ENCODE assay signal across 9 cellular contexts in genomic region chr1:39158330-39159086, GRCh38. TPM values are rescaled to one million over a fixed set of nuclear protein-coding genes. Genes with fewer than 3 reads are reported as not detected.
DNase-seq lines count a peak whose midpoint lies in the region; ATAC-seq, FAIRE-seq and TF ChIP-seq lines count a peak whose summit lies in the region.
"Had no signal": no experiment of that assay in that cellular context is flagged by ENCODE, and none has a peak within 500 bp of the region (broad histone marks: within the 10 kb centered on the region; RNA-seq: fewer than 3 reads in every experiment).

No MANE protein-coding gene starts in this region.

- peaks cover 11% of the 10 kb centered on the region for H3K27me3 Mint-ChIP-seq in glutamatergic neuron (ENCODE audit: unreplicated experiment)
- H3K27me3 Mint-ChIP-seq: activated T-helper 17 cell treated with anti-CD3 and anti-CD28 coated beads, Interleukin-2, amount 50 U/mL, for 72 hours had no signal

- H3K4me3 ChIP-seq in HEK293 (ENCODE audit: low read depth, low read length) = peak overlapping the region; percentile 42
- peak overlapping the region in 3 of 4 donors; percentile 14 to 46 (median 41) for H3K4me3 ChIP-seq in Peyer's patch
- peak overlapping the region; percentile 58 for H3K4me3 ChIP-seq in skeletal muscle satellite cell (ENCODE audit: low read length)

- no peaks in the 10 kb centered on the region for H3K36me3 Mint-ChIP-seq in glutamatergic neuron (ENCODE audit: unreplicated experiment)

- peak overlapping the region; percentile 51 for H3K9ac ChIP-seq in skeletal muscle satellite cell (ENCODE audit: low read depth, low read length)

- H3K9me3 Mint-ChIP-seq in glutamatergic neuron (ENCODE audit: unreplicated experiment) = peaks cover 10% of the 10 kb centered on the region
- H3K9me3 Mint-ChIP-seq: activated T-helper 17 cell treated with anti-CD3 and anti-CD28 coated beads, Interleukin-2, amount 50 U/mL, for 72 hours had no signal

- peak overlapping the region; percentile 99 for H3K4me3 Mint-ChIP-seq in glutamatergic neuron (ENCODE audit: unreplicated experiment)
- H3K4me3 Mint-ChIP-seq: activated T-helper 17 cell treated with anti-CD3 and anti-CD28 coated beads, Interleukin-2, amount 50 U/mL, for 72 hours had no signal

- H3K27ac Mint-ChIP-seq in glutamatergic neuron (ENCODE audit: unreplicated experiment) = peak overlapping the region; percentile 99
- H3K27ac Mint-ChIP-seq: activated T-helper 17 cell treated with anti-CD3 and anti-CD28 coated beads, Interleukin-2, amount 50 U/mL, for 72 hours had no signal

- CTCF ChIA-PET in HEK293 (lab: Yijun Ruan, JAX) = interaction anchor here (0.5 to 3.2 kb wide), 10 partner anchors 9 to 252 kb away, joined by 3 to 21 read pairs (median 4); no protein-coding TSS in a partner anchor

- 0 out of 2 replicates have a peak, but pooled peaks have one; percentile 13 for TF ChIP-seq CTCF in HEK293 (tag by site-specific recombination; IDR thresholded peaks at IDR 0.05)
- TF ChIP-seq CTCF in Peyer's patch (IDR thresholded peaks at IDR 0.05) = no peak
- TF ChIP-seq CTCF in glutamatergic neuron (IDR thresholded peaks at IDR 0.05; ENCODE audit: partially characterized antibody, unreplicated experiment) = no peak

- no peaks in the 10 kb centered on the region for H3K9me3 ChIP-seq in HEK293 (ENCODE audit: control insufficient read depth, insufficient read depth, low read depth, low read length)
- no peaks in the 10 kb centered on the region for H3K9me3 ChIP-seq in Peyer's patch
- H3K9me3 ChIP-seq in skeletal muscle satellite cell (replicated peaks; ENCODE audit: low read length) = no peaks in the 10 kb centered on the region

- ATAC-seq in Right ventricle myocardium inferior (no peak), GM18502 (IDR thresholded peaks at IDR 0.05; ENCODE audit: poor library complexity, unreplicated experiment) (no peak)
- ATAC-seq: activated T-helper 17 cell treated with anti-CD3 and anti-CD28 coated beads, Interleukin-2, amount 50 U/mL, for 72 hours had no signal

- H3K27ac ChIP-seq in HEK293 (ENCODE audit: extremely low read depth, low read depth, low read length) (no peak overlapping the region), Peyer's patch (peak overlapping the region in 3 of 4 donors; percentile 74 to 87 (median 84))

- no peak for FAIRE-seq in HTR-8/SVneo (lab: Jason Lieb, UNC)

- H3K27me3 ChIP-seq in Peyer's patch (no peaks in the 10 kb centered on the region), skeletal muscle satellite cell (ENCODE audit: control insufficient read depth, insufficient read depth, low read length) (no peaks in the 10 kb centered on the region)

- TF ChIP-seq POLR2A in Peyer's patch (IDR thresholded peaks at IDR 0.05) = peak in 1 of 2 donors; percentile 46

- H3K4me2 ChIP-seq in skeletal muscle satellite cell (ENCODE audit: low read length) = peak overlapping the region; percentile 78

- peaks cover 16% of the 10 kb centered on the region for H3K4me1 ChIP-seq in HEK293 (ENCODE audit: control insufficient read depth, insufficient read depth, low read length)
- H3K4me1 ChIP-seq in Peyer's patch = peaks cover 0 to 38% (median 1%) of the 10 kb centered on the region in 4 donors
- peaks cover 61% of the 10 kb centered on the region for H3K4me1 ChIP-seq in skeletal muscle satellite cell (ENCODE audit: control insufficient read depth, insufficient read depth, low read length)

- intact Hi-C loops in Right ventricle myocardium inferior (cut with DNase I) = no loop called here

- H3K4me1 Mint-ChIP-seq in glutamatergic neuron (ENCODE audit: low read depth, unreplicated experiment) = peaks cover 48% of the 10 kb centered on the region

- POLR2A ChIA-PET in HEK293 (lab: Yijun Ruan, JAX) = interaction anchor here (0.6 kb wide), 1 partner anchor 1252 kb away, joined by 4 read pairs; no protein-coding TSS in a partner anchor

- DNase-seq in Peyer's patch (peak in 2 of 3 donors; percentile 78 to 88), glutamatergic neuron (peak; percentile 88), HTR-8/SVneo (ENCODE audit: insufficient read length, low spot score) (no peak), activated T-cell treated with anti-CD3 and anti-CD28 coated beads for 4 hours (no peak), Right ventricle myocardium inferior (ENCODE audit: missing footprints) (no peak)

- H3K36me3 ChIP-seq in HEK293 (ENCODE audit: control insufficient read depth in 2 of 2, insufficient read depth in 1 of 2, low read length in 2 of 2) (no peaks in the 10 kb centered on the region), Peyer's patch (no peaks in the 10 kb centered on the region), skeletal muscle satellite cell (ENCODE audit: insufficient read depth, low read length) (no peaks in the 10 kb centered on the region)

TF ChIP-seq in HEK293, 187 proteins besides CTCF, POLR2A, EP300 and RAD21 (continues in another document):
- TF ChIP-seq ZBTB17 (tag by site-specific recombination; IDR thresholded peaks at IDR 0.05) = peak; percentile 75; the same call in 1 of the 2 replicates
- TF ChIP-seq ZNF449 (tag by site-specific recombination; IDR thresholded peaks at IDR 0.05) = no peak
- TF ChIP-seq ZEB2 (tag by site-specific recombination; IDR thresholded peaks at IDR 0.05) = peak; percentile 77
- no peak for TF ChIP-seq ZNF426 (tag by site-specific recombination; IDR thresholded peaks at IDR 0.05)
- peak; percentile 62; the same call in 1 of the 2 replicates for TF ChIP-seq ZNF394 (tag by site-specific recombination; IDR thresholded peaks at IDR 0.05; ENCODE audit: borderline replicate concordance)
- no peak for TF ChIP-seq ZNF544 (tag by site-specific recombination; IDR thresholded peaks at IDR 0.05)
- peak; percentile 64; the same call in 1 of the 2 replicates for TF ChIP-seq ZNF76 (tag by site-specific recombination; IDR thresholded peaks at IDR 0.05; ENCODE audit: borderline replicate concordance, low read depth)
- TF ChIP-seq ZNF114 (tag by site-specific recombination; IDR thresholded peaks at IDR 0.05) = no peak
- TF ChIP-seq, protein P1, sequence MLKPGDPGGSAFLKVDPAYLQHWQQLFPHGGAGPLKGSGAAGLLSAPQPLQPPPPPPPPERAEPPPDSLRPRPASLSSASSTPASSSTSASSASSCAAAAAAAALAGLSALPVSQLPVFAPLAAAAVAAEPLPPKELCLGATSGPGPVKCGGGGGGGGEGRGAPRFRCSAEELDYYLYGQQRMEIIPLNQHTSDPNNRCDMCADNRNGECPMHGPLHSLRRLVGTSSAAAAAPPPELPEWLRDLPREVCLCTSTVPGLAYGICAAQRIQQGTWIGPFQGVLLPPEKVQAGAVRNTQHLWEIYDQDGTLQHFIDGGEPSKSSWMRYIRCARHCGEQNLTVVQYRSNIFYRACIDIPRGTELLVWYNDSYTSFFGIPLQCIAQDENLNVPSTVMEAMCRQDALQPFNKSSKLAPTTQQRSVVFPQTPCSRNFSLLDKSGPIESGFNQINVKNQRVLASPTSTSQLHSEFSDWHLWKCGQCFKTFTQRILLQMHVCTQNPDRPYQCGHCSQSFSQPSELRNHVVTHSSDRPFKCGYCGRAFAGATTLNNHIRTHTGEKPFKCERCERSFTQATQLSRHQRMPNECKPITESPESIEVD (tag by site-specific recombination; IDR thresholded peaks at IDR 0.05) = no peak
- TF ChIP-seq, protein P2, sequence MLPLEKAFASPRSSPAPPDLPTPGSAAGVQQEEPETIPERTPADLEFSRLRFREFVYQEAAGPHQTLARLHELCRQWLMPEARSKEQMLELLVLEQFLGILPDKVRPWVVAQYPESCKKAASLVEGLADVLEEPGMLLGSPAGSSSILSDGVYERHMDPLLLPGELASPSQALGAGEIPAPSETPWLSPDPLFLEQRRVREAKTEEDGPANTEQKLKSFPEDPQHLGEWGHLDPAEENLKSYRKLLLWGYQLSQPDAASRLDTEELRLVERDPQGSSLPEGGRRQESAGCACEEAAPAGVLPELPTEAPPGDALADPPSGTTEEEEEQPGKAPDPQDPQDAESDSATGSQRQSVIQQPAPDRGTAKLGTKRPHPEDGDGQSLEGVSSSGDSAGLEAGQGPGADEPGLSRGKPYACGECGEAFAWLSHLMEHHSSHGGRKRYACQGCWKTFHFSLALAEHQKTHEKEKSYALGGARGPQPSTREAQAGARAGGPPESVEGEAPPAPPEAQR (tag by site-specific recombination; IDR thresholded peaks at IDR 0.05) = 0 out of 2 replicates have a peak, but pooled peaks have one; percentile 46
- TF ChIP-seq ZNF600 (tag by site-specific recombination; IDR thresholded peaks at IDR 0.05) = peak; percentile 80
- TF ChIP-seq ZNF302 (tag by site-specific recombination; IDR thresholded peaks at IDR 0.05; ENCODE audit: low read depth) = no peak

RNA-seq across cellular contexts. Expression of gene MACF1, which starts 46.0 kb away (rescaled TPM):
- total RNA-seq in Peyer's patch (100 to 1,000 TPM; 187 to 436 (median 261) TPM), glutamatergic neuron (ENCODE audit: unreplicated experiment) (657 TPM), Right ventricle myocardium inferior (217 TPM)
- total RNA-seq in skeletal muscle satellite cell (2012; rRNA removed) = 124 and 151 TPM in 2 replicates

Comparison
In these comparisons a context has a peak if more than half of its experiments do, and no peak if none do; other contexts are left out.
1. DNase-seq: peak in Peyer's patch (2 of 3) and glutamatergic neuron (single experiment); none in HTR-8/SVneo (single experiment), activated T-cell treated with anti-CD3 and anti-CD28 coated beads for 4 hours (single experiment) and Right ventricle myocardium inferior (single experiment).
2. Peak in every context shown above with its lines, with median percentiles within 50 percentile points of each other: H3K4me3 ChIP-seq.